Comparison of ENCODE assay signal across 1 cellular context in the genomic region with DNA sequence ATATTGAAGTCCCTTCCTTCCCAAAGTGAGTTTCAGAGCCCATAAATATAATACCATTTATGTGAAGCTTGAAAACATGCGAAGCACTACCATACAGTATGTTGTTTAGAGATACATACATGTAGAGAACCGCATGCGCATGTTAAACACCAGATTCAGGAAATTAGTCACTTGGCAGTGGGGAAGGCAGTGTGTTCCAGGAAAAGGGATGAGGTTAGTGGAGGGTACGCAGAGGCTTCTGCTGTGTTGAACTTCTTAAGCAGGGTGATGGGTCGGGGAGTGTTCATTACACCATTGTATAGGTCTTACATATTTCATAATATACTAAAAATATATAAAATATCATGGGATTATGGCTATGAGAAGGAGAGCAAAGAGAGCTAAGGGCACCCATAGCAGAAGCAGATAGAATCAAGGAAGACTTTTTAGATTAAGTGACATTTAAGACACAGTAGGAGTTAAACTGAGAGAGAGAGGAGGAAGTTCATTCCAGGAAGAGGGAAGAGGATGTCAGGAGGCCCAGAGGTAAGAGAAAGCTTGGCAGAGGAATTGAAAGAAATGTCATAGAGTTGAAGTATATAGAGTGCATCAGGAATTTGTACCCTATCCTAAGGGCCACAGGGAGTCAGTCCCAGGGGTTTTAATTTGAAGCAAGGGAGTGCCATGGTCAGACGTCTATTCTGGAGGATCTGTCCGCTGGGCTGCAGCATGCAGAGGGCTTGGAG.
TF ChIP-seq lines count a peak whose summit lies in the region.

No MANE protein-coding gene starts in this region.

TF ChIP-seq in endothelial cell of umbilical vein, 7 proteins besides CTCF, POLR2A, EP300 and RAD21:
- TF ChIP-seq POLR2AphosphoS5 (IDR thresholded peaks at IDR 0.05; ENCODE audit: insufficient read depth, low read depth, low read length) (no peak), FOS (IDR thresholded peaks at IDR 0.05; ENCODE audit: borderline replicate concordance, insufficient read depth, low read length) (peak; percentile 47)
